ENCODE assay signal across 15 cellular contexts in the genomic region with DNA sequence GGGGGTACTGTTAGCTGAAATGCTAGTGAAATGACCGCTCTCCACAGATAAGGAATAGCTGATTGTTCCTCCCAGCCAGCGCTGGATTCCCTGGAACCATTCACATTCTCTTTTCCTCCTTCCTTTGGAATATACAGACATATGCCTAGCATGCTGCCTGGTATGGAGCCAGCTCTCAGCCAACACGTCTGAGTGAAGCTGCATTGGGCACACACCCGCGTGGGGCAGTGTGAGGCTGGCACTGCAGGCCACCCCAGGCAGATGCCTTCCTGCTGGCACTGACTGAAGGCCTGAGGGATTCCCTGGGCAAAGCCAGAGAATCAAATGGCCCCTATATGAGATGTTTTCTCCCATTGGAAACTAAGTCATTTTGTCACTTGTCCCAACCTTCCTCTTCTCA.
"Had no signal": no experiment of that assay in that cellular context is flagged by ENCODE, and none has a peak within 500 bp of the region (broad histone marks: within the 10 kb centered on the region; RNA-seq: fewer than 3 reads in every experiment).

No MANE protein-coding gene starts in this region.

- H3K27ac ChIP-seq: esophagus muscularis mucosa, testis had no signal

- H3K27me3 ChIP-seq: esophagus muscularis mucosa, testis had no signal

- H3K9me3 Mint-ChIP-seq: activated naive CD4-positive, alpha-beta T cell treated with anti-CD3 and anti-CD28 coated beads for 36 hours; activated T-cell treated with anti-CD3 and anti-CD28 coated beads, Interleukin-2, amount 50 U/mL, for 4 hours; dendritic cell treated with granulocyte-macrophage colony-stimulating factor and Interleukin-4, amounts not matched to agents 40 ng/mL and 50 ng/mL, for 4 days; nephron progenitor cell; T-helper 1 cell treated with Interleukin-12 subunit alpha and Interleukin-12 subunit beta and Interleukin-4 antibody, amounts not matched to agents 30 μg/mL and 1 μg/mL, for 36 hours had no signal

- H3K4me3 Mint-ChIP-seq: activated naive CD4-positive, alpha-beta T cell treated with anti-CD3 and anti-CD28 coated beads for 36 hours; activated T-cell treated with anti-CD3 and anti-CD28 coated beads, Interleukin-2, amount 50 U/mL, for 4 hours; dendritic cell treated with granulocyte-macrophage colony-stimulating factor and Interleukin-4, amounts not matched to agents 40 ng/mL and 50 ng/mL, for 4 days; nephron progenitor cell; T-helper 1 cell treated with Interleukin-12 subunit alpha and Interleukin-12 subunit beta and Interleukin-4 antibody, amounts not matched to agents 30 μg/mL and 1 μg/mL, for 36 hours had no signal

- DNase-seq: activated CD4-positive, alpha-beta T cell treated with anti-CD3 and anti-CD28 coated beads, Interleukin-2, amount 50 U/mL, for 1 hour; activated CD8-positive, alpha-beta memory T cell treated with anti-CD3 and anti-CD28 coated beads, Interleukin-2, amount 50 U/mL, for 4 hours; activated naive CD4-positive, alpha-beta T cell treated with anti-CD3 and anti-CD28 coated beads for 36 hours; activated T-cell treated with anti-CD3 and anti-CD28 coated beads, Interleukin-2, amount 50 U/mL, for 4 hours; effector CD8-positive, alpha-beta T cell; mammary epithelial cell; nephron progenitor cell; stimulated activated CD4-positive, alpha-beta T cell treated with anti-CD3 and anti-CD28 coated beads, Interleukin-4, amount 100 ng/mL, for 1 hour; testis had no signal

- H3K4me2 ChIP-seq: smooth muscle cell had no signal

- H3K27ac Mint-ChIP-seq: activated naive CD4-positive, alpha-beta T cell treated with anti-CD3 and anti-CD28 coated beads for 36 hours; dendritic cell treated with granulocyte-macrophage colony-stimulating factor and Interleukin-4, amounts not matched to agents 40 ng/mL and 50 ng/mL, for 4 days; nephron progenitor cell; progenitor cell of endocrine pancreas; T-helper 1 cell treated with Interleukin-12 subunit alpha and Interleukin-12 subunit beta and Interleukin-4 antibody, amounts not matched to agents 30 μg/mL and 1 μg/mL, for 36 hours had no signal

- H3K36me3 ChIP-seq: esophagus muscularis mucosa had no signal

- ATAC-seq: activated CD4-positive, CD25-positive, alpha-beta regulatory T cell treated with anti-CD3 and anti-CD28 coated beads, Interleukin-2, amount 50 U/mL, for 24 hours; activated T-cell treated with anti-CD3 and anti-CD28 coated beads, Interleukin-2, amount 50 U/mL, for 4 hours had no signal

- H3K9me3 ChIP-seq: esophagus muscularis mucosa, testis had no signal

- H3K4me3 ChIP-seq: esophagus muscularis mucosa, smooth muscle cell, testis had no signal
